ENCODE assay signal across 1 cellular context in the genomic region with DNA sequence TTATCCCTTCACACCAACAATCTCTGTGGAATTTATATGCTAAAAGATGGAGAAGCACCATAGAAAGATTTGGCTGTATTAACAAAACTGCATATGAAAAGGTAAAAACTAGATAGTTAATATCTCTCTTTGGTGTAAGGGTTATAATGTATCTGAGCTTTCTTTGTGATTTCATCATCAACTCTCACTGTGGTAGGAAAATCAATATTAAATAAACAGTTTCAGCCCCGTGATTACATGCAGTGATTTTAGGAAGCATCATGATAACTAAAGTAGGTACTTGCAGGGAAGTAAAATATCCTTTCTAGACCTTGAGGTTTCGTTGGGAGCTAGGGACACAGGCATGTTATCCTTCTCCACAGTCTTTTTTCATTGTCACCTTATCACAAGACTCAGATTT.
TF ChIP-seq lines count a peak whose summit lies in the region.

No MANE protein-coding gene starts in this region.

TF ChIP-seq in HepG2, 621 proteins besides CTCF, POLR2A, EP300 and RAD21:
- TF ChIP-seq CEBPB (IDR thresholded peaks at IDR 0.05; ENCODE audit: borderline replicate concordance, low read depth, low read length): peak; percentile 3; the same call in 1 of the 2 replicates
- no peak for TF ChIP-seq ZNF513 (CRISPR knock-in tag; conservative IDR thresholded peaks at IDR 0.05)
- no peak for TF ChIP-seq FOXM1 (CRISPR knock-in tag; IDR thresholded peaks at IDR 0.05)
